ENCODE assay signal across 1 cellular context in the genomic region with DNA sequence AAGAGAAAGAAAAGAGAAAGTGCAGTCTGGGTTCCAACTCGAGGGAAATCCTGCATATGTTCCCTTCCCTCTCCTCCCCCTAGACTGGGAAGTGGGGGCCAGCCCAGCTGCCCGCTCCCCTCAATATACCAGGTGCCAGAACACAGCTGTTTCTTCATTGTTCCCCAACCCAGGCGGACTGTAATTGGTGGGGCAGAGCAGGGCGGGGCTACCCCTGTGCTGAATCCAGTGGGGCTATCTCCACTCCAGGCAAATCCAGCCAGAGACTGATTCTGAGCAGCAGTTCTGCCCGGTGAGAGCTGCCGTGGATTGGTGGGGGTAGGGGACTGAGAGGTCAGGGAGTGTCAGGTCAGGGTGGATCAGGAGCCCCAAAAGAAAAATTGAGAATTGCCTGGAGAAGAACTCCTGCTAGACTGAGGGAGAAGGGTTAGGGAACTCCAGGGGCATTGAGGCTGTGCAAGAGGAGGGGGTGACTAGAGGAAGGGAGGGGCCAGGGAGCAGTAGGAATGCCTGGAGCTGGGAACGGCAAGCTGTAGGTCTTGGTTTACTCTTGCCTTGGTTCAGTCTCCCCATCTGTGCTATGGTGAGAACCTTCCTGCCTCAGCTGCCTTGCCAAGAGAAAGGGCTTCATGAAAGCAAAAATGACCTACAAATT.
A peak's percentile ranks its signal among the peaks of the same experiment; 100 is the strongest.
TF ChIP-seq lines count a peak whose summit lies in the region.

Gene MYMX (plus strand): TSS at position 250 of the 655 bp plus-strand sequence. CDS start 546 bp downstream, outside the sequence.

TF ChIP-seq in K562, 482 proteins besides CTCF, POLR2A, EP300 and RAD21 (continued from another document):
- TF ChIP-seq TFAP4 (CRISPR knock-in tag; IDR thresholded peaks at IDR 0.05; ENCODE audit: borderline replicate concordance) = peak; percentile 68; the same call in 1 of the 2 replicates
- TF ChIP-seq MAZ (CRISPR knock-in tag; conservative IDR thresholded peaks at IDR 0.05 in 1 of 2, IDR thresholded peaks at IDR 0.05 in 1 of 2) = peak in 1 of 2 experiments; percentile 43; a peak in 1 of 4 replicates
- TF ChIP-seq PURB (CRISPR knock-in tag; IDR thresholded peaks at IDR 0.05; ENCODE audit: low read depth) = no peak
- TF ChIP-seq SAP30 (IDR thresholded peaks at IDR 0.05; ENCODE audit: borderline replicate concordance, insufficient read depth, low read depth, low read length, poor library complexity, severe bottlenecking) = no peak
- no peak for TF ChIP-seq GMEB1 (CRISPR knock-in tag; IDR thresholded peaks at IDR 0.05)
- TF ChIP-seq BMI1 (IDR thresholded peaks at IDR 0.05; ENCODE audit: low read length) = no peak
- no peak for TF ChIP-seq FOXP1 (CRISPR knock-in tag; IDR thresholded peaks at IDR 0.05)
- no peak for TF ChIP-seq ELF4 (CRISPR knock-in tag; IDR thresholded peaks at IDR 0.05)
- TF ChIP-seq, protein P1, sequence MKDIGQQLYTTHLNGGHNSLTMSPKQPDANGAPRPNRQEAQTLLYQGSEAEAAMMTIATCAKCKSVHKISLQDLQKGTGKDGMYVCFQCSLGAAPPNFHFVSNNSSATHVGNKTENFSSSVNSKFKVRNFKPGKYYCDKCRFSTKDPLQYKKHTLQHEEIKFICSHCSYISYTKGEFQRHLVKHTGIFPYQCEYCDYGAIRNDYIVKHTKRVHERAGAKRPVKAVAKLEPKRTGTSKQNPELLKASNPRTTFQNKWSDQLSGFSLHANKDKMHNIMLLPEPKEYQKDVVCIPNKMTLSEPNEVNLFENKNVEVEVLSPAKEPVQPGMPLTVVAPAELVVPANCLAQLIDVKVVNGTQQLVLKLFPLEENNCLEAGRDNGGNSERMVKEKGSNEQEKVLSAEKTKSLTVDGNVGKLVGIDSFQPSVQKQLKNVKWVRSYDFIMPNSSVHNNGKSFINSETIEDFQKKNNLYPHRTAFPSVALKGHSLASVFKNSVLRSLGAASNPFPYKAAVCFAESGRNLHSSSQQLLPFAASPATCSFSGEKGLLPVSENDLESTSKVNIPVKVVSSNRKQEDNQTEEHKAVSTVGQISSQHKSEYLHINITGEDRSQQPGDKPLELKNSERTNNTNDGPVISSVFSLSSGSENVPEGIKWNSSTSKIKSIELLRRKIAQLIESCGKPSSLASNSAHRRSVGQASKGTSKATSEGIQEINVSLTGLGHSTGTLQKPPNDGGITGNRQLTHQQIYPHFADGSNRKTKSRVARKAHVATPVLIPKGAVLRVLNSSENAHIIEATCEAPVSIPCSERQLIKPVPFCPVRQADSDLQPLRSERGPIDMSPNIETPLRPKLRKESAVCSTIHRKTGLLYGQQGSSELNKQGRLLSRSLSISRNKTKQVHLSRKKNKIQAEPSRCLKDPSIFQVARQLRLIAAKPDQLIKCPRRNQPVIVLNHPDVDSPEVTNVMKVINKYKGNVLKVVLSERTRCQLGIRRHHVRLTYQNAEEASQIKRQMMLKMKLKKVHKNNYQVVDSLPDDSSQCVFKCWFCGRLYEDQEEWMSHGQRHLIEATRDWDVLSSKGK (CRISPR knock-in tag; IDR thresholded peaks at IDR 0.05) = no peak
- no peak for TF ChIP-seq DPF2 (IDR thresholded peaks at IDR 0.05)
- no peak for TF ChIP-seq GTF2A2 (tag; IDR thresholded peaks at IDR 0.05)
- TF ChIP-seq NUFIP1 (IDR thresholded peaks at IDR 0.05; ENCODE audit: partially characterized antibody) = no peak
- no peak for TF ChIP-seq RAD51 (IDR thresholded peaks at IDR 0.05; ENCODE audit: borderline replicate concordance, low read depth)
- no peak for TF ChIP-seq CXXC5 (CRISPR knock-in tag; IDR thresholded peaks at IDR 0.05)
- TF ChIP-seq NRF1 (conservative IDR thresholded peaks at IDR 0.05 in 1 of 2, IDR thresholded peaks at IDR 0.05 in 1 of 2) = peak in 1 of 2 experiments; percentile 21; a peak in 1 of 4 replicates
- no peak for TF ChIP-seq KLF10 (CRISPR knock-in tag; IDR thresholded peaks at IDR 0.05)
- TF ChIP-seq MEF2D (tag; conservative IDR thresholded peaks at IDR 0.05; ENCODE audit: low read depth) = no peak
- no peak for TF ChIP-seq RFX5 (IDR thresholded peaks at IDR 0.05; ENCODE audit: low read depth, low read length)
- no peak for TF ChIP-seq RHOXF2B (CRISPR knock-in tag; conservative IDR thresholded peaks at IDR 0.05)
- TF ChIP-seq, protein P2, sequence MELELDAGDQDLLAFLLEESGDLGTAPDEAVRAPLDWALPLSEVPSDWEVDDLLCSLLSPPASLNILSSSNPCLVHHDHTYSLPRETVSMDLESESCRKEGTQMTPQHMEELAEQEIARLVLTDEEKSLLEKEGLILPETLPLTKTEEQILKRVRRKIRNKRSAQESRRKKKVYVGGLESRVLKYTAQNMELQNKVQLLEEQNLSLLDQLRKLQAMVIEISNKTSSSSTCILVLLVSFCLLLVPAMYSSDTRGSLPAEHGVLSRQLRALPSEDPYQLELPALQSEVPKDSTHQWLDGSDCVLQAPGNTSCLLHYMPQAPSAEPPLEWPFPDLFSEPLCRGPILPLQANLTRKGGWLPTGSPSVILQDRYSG (tag; conservative IDR thresholded peaks at IDR 0.05; ENCODE audit: low read depth) = no peak
- TF ChIP-seq CBX5 (IDR thresholded peaks at IDR 0.05; ENCODE audit: borderline replicate concordance, low read depth) = no peak
- no peak for TF ChIP-seq KLF16 (IDR thresholded peaks at IDR 0.05)
- TF ChIP-seq, protein P3, sequence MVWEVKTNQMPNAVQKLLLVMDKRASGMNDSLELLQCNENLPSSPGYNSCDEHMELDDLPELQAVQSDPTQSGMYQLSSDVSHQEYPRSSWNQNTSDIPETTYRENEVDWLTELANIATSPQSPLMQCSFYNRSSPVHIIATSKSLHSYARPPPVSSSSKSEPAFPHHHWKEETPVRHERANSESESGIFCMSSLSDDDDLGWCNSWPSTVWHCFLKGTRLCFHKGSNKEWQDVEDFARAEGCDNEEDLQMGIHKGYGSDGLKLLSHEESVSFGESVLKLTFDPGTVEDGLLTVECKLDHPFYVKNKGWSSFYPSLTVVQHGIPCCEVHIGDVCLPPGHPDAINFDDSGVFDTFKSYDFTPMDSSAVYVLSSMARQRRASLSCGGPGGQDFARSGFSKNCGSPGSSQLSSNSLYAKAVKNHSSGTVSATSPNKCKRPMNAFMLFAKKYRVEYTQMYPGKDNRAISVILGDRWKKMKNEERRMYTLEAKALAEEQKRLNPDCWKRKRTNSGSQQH (CRISPR knock-in tag; IDR thresholded peaks at IDR 0.05) = no peak
- no peak for TF ChIP-seq KHSRP (IDR thresholded peaks at IDR 0.05)
- no peak for TF ChIP-seq KAT8 (IDR thresholded peaks at IDR 0.05; ENCODE audit: low read depth)
- peak; percentile 31; the same call in 1 of the 2 replicates for TF ChIP-seq ZBTB7A (IDR thresholded peaks at IDR 0.05; ENCODE audit: borderline replicate concordance, control insufficient read depth, low read depth, low read length)
- TF ChIP-seq, protein P4, sequence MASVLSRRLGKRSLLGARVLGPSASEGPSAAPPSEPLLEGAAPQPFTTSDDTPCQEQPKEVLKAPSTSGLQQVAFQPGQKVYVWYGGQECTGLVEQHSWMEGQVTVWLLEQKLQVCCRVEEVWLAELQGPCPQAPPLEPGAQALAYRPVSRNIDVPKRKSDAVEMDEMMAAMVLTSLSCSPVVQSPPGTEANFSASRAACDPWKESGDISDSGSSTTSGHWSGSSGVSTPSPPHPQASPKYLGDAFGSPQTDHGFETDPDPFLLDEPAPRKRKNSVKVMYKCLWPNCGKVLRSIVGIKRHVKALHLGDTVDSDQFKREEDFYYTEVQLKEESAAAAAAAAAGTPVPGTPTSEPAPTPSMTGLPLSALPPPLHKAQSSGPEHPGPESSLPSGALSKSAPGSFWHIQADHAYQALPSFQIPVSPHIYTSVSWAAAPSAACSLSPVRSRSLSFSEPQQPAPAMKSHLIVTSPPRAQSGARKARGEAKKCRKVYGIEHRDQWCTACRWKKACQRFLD (CRISPR knock-in tag; IDR thresholded peaks at IDR 0.05) = no peak
- TF ChIP-seq ETV1 (tag; conservative IDR thresholded peaks at IDR 0.05; ENCODE audit: low read depth) = 0 out of 2 replicates have a peak, but pooled peaks have one; percentile 7
- TF ChIP-seq ZNF76 (CRISPR knock-in tag; IDR thresholded peaks at IDR 0.05; ENCODE audit: borderline replicate concordance) = no peak
- no peak for TF ChIP-seq RB1 (IDR thresholded peaks at IDR 0.05; ENCODE audit: low read depth)
- TF ChIP-seq SIX5 (IDR thresholded peaks at IDR 0.05; ENCODE audit: borderline replicate concordance in 1 of 2, insufficient read depth in 1 of 2, low read depth in 1 of 2, low read length in 2 of 2) = no peak
